12 cellular contexts compared by ENCODE assay signal in the genomic region with DNA sequence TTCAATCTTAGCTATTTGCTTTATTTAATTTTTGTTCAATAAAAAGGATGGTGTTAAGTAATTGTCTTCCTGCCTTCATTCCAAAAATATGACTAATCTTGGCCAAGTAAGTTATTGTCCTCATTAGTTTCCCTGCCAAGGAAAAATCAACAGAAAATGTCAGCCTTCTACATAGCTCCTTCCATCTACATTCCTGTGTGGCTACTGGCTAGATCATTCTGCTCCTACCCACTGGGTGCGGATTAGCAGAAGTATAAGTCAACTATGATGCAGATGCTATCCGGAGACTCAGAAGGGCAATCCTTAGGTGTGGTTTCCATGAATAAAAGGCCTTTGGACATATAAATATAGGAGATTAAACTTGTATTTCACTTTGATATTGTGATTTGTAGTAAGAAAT.
DNase-seq lines count a peak whose midpoint lies in the region; ATAC-seq and TF ChIP-seq lines count a peak whose summit lies in the region.
"Had no signal": no experiment of that assay in that cellular context is flagged by ENCODE, and none has a peak within 500 bp of the region (broad histone marks: within the 10 kb centered on the region; RNA-seq: fewer than 3 reads in every experiment).

No MANE protein-coding gene starts in this region.

- 48 to 67% (median 56%) methylated on average over 2 of the region's 2 CpGs for WGBS in heart left ventricle, 4 donors

- TF ChIP-seq POLR2A in heart left ventricle (IDR thresholded peaks at IDR 0.05): no peak

- H3K27me3 ChIP-seq in heart left ventricle: no peaks in the 10 kb centered on the region

- H3K4me3 ChIP-seq in heart left ventricle: no peak overlapping the region

- peak overlapping the region in 1 of 12 donors; percentile 15 for H3K27ac ChIP-seq in heart left ventricle

- no peaks in the 10 kb centered on the region for H3K9me3 ChIP-seq in heart left ventricle

- H3K36me3 ChIP-seq in heart left ventricle: no peaks in the 10 kb centered on the region

- peak in 3 of 4 donors; percentile 48 to 67 (median 55) for ATAC-seq in heart left ventricle
- no peak for ATAC-seq in Right ventricle myocardium inferior
- ATAC-seq in HG02759 (IDR thresholded peaks at IDR 0.05; ENCODE audit: unreplicated experiment): no peak
- no peak for ATAC-seq in GM21381 (IDR thresholded peaks at IDR 0.05; ENCODE audit: unreplicated experiment)
- ATAC-seq: naive thymus-derived CD4-positive, alpha-beta T cell had no signal

- peaks cover 0 to 19% (median 9%) of the 10 kb centered on the region in 12 donors for H3K4me1 ChIP-seq in heart left ventricle

- intact Hi-C loops in heart left ventricle (cut with DNase I) (loop anchor here in 1 of 10 donors (2.0 kb wide), 1 partner anchor 65 kb away; no protein-coding TSS in a partner anchor), Right ventricle myocardium inferior (cut with DNase I) (no loop called here)

- no peak for DNase-seq in heart left ventricle
- no peak for DNase-seq in Right ventricle myocardium inferior (ENCODE audit: missing footprints)
- DNase-seq in amniotic stem cell (lab: John Stamatoyannopoulos, UW): peak; percentile 50
- peak; percentile 56 for DNase-seq in glomerular endothelial cell (ENCODE audit: extremely low read depth, low read depth, low spot score)
- DNase-seq in stromal cell of bone marrow (ENCODE audit: low read depth): peak; percentile 57
- no peak for DNase-seq in NCI-H146 treated with DMSO at 0.1 percent for 48 hours (lab: John Stamatoyannopoulos, UW; ENCODE audit: unreplicated experiment)
- DNase-seq: activated CD4-positive, CD25-positive, alpha-beta regulatory T cell; cerebellar nuclear complex; naive thymus-derived CD4-positive, alpha-beta T cell; stimulated activated naive CD4-positive, alpha-beta T cell treated with Interleukin-2 at 50 U/mL for 16 hours had no signal

- no peak for TF ChIP-seq CTCF in heart left ventricle (IDR thresholded peaks at IDR 0.05)

Comparison
In these comparisons a context has a peak if more than half of its experiments do, and no peak if none do; other contexts are left out.
1. ATAC-seq: peak in heart left ventricle (3 of 4); none in Right ventricle myocardium inferior (single experiment), HG02759 (single experiment) and GM21381 (single experiment).
2. DNase-seq: peak in amniotic stem cell (single experiment), glomerular endothelial cell (single experiment) and stromal cell of bone marrow (single experiment); none in heart left ventricle (0 of 5), Right ventricle myocardium inferior (single experiment) and NCI-H146 treated with DMSO at 0.1 percent for 48 hours (single experiment).